2 cellular contexts compared by ENCODE assay signal in the genomic region with DNA sequence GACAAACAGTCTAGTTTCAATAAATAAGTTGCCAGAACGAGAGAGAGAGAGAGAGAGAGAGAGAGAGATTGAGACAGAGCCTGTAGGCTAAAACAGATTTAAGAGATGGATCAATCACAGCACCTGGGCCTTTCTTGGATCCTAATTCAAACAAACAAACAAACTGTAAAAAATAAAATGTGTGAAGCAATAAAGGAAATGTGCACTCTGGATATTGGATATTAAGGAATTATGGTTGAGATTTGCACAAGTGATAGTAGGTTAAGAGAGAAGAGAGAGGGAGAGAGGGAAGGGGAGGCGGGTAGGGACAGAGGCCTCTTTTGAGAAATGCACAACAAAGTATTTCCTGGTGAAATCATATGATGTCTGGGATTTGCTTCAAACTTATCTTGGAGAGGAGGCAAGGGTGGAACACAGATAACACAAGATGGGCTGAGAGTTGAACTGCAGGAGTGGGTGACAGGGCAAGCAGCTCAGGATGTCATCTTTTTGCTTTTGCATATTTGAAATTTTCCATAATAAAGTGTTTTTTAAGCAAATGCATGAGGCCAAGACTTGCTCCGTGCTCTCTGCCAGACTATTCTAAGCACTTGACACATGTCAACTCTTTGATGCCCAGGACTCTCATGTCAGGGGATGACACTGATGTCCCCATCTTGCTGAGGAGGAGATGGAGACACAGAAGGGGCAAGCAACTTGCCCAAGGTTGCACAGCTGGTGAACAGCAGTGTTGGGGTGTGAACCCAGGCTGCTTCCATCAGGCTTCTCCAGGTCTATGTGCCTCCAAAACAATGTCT.
A peak's percentile ranks its signal among the peaks of the same experiment; 100 is the strongest.
TF ChIP-seq lines count a peak whose summit lies in the region.

No MANE protein-coding gene starts in this region.

TF ChIP-seq in HEK293, 187 proteins besides CTCF, POLR2A, EP300 and RAD21:
- no peak for TF ChIP-seq ZNF423 (tag by site-specific recombination; IDR thresholded peaks at IDR 0.05)
- TF ChIP-seq ZNF596 (tag by site-specific recombination; IDR thresholded peaks at IDR 0.05) = peak; percentile 67; the same call in 1 of the 2 replicates
- TF ChIP-seq ZBTB17 (tag by site-specific recombination; IDR thresholded peaks at IDR 0.05) = 0 out of 2 replicates have a peak, but pooled peaks have one; percentile 15
- TF ChIP-seq ZNF768 (tag by site-specific recombination; IDR thresholded peaks at IDR 0.05) = peak; percentile 77

TF ChIP-seq in SK-N-SH, 30 proteins besides CTCF, POLR2A, EP300 and RAD21:
- no peak for TF ChIP-seq SMC3 (IDR thresholded peaks at IDR 0.05; ENCODE audit: low read depth, low read length)
- TF ChIP-seq RXRA (IDR thresholded peaks at IDR 0.05; ENCODE audit: borderline replicate concordance, low read depth) = no peak
- TF ChIP-seq TEAD4 (IDR thresholded peaks at IDR 0.05; ENCODE audit: borderline replicate concordance, insufficient read depth) = no peak
- TF ChIP-seq IRF3 (IDR thresholded peaks at IDR 0.05; ENCODE audit: low read depth, low read length) = no peak
- no peak for TF ChIP-seq TCF12 (IDR thresholded peaks at IDR 0.05)
- no peak for TF ChIP-seq NFIC (IDR thresholded peaks at IDR 0.05; ENCODE audit: borderline replicate concordance)
- TF ChIP-seq FOSL2 (IDR thresholded peaks at IDR 0.05; ENCODE audit: borderline replicate concordance, low read depth) = no peak
- TF ChIP-seq PBX3 (IDR thresholded peaks at IDR 0.05) = no peak
- no peak for TF ChIP-seq ZBTB33 (IDR thresholded peaks at IDR 0.05; ENCODE audit: borderline replicate concordance, low read depth)
- no peak for TF ChIP-seq FOXM1 (IDR thresholded peaks at IDR 0.05; ENCODE audit: low read depth)
- no peak for TF ChIP-seq SIN3A (IDR thresholded peaks at IDR 0.05; ENCODE audit: borderline replicate concordance, low read depth, low read length)
- TF ChIP-seq FOXJ3 (CRISPR knock-in tag; IDR thresholded peaks at IDR 0.05) = no peak
- TF ChIP-seq CHD2 (IDR thresholded peaks at IDR 0.05; ENCODE audit: low read length, partially characterized antibody) = no peak
- TF ChIP-seq GABPA (IDR thresholded peaks at IDR 0.05; ENCODE audit: low read depth) = no peak
- no peak for TF ChIP-seq MXI1 (IDR thresholded peaks at IDR 0.05; ENCODE audit: low read depth, low read length)
- no peak for TF ChIP-seq USF1 (IDR thresholded peaks at IDR 0.05; ENCODE audit: borderline replicate concordance, low read depth)
- TF ChIP-seq RFX5 (IDR thresholded peaks at IDR 0.05; ENCODE audit: low read length) = no peak
- TF ChIP-seq EZH2phosphoT487 (IDR thresholded peaks at IDR 0.05; ENCODE audit: borderline replicate concordance, low read depth) = no peak
- no peak for TF ChIP-seq TAF1 (IDR thresholded peaks at IDR 0.05; ENCODE audit: borderline replicate concordance, low read depth, low read length)
- TF ChIP-seq RCOR1 (IDR thresholded peaks at IDR 0.05; ENCODE audit: low read length) = no peak
